8 cellular contexts compared by ENCODE assay signal in genomic region chr16:75555707-75556512, GRCh38. TPM values are rescaled to one million over a fixed set of nuclear protein-coding genes. Genes with fewer than 3 reads are reported as not detected.
DNase-seq lines count a peak whose midpoint lies in the region; TF ChIP-seq lines count a peak whose summit lies in the region.

TMEM231 (minus strand) TSS chr16:75556252; CDS start chr16:75556209, 43 bp downstream.

- H3K4me3 ChIP-seq in HAP-1 (peak within 1 kb of the TSS; percentile 54), MM.1S (ENCODE audit: low read length) (peak within 1 kb of the TSS; percentile 72)

- H3K4me2 ChIP-seq in MM.1S (ENCODE audit: low read depth, low read length): peak within 1 kb of the TSS; percentile 86

- no peak for TF ChIP-seq CTCF in MM.1S (IDR thresholded peaks at IDR 0.05; ENCODE audit: low read length)

- no peaks in the 10 kb centered on the region for H3K36me3 ChIP-seq in HAP-1 (replicated peaks)
- H3K36me3 ChIP-seq in MM.1S (replicated peaks; ENCODE audit: insufficient read depth, low read length): no peaks in the 10 kb centered on the region

- H2AFZ ChIP-seq in MM.1S (ENCODE audit: low read length): peak within 1 kb of the TSS; percentile 70

- H3K4me1 ChIP-seq in HAP-1 (peaks cover 27% of the 10 kb centered on the region), MM.1S (ENCODE audit: low read length) (no peaks in the 10 kb centered on the region)

- in situ Hi-C loops in HAP-1 (cut with MboI; ENCODE audit: low sequenced_read_pairs): no loop called here

- peak within 1 kb of the TSS; percentile 77 for H3K27ac ChIP-seq in MM.1S (ENCODE audit: low read length)
- peak within 1 kb of the TSS; percentile 87 for H3K27ac ChIP-seq in temporal lobe (ENCODE audit: low read depth, low read length)

- H3K27me3 ChIP-seq in HAP-1 (ENCODE audit: low read depth) (no peaks in the 10 kb centered on the region), MM.1S (replicated peaks; ENCODE audit: insufficient read depth, low read length) (no peaks in the 10 kb centered on the region)

- H3K79me2 ChIP-seq in MM.1S (ENCODE audit: low read length): no peaks in the 10 kb centered on the region

- H3K9me2 ChIP-seq in MM.1S (replicated peaks; ENCODE audit: insufficient read depth, low read length): no peaks in the 10 kb centered on the region

- DNase-seq in GM03348 (ENCODE audit: low spot score) (peak; percentile 98), HAP-1 (ENCODE audit: low spot score in 2 of 2) (peak; percentile 94 to 99), MM.1S (peak; percentile 91), SK-N-DZ (ENCODE audit: low spot score) (peak; percentile 93), glomerular endothelial cell (ENCODE audit: extremely low read depth, low read depth, low spot score) (no peak), occipital lobe (lab: John Stamatoyannopoulos, UW) (peak; percentile 97)
- peak; percentile 98 for DNase-seq in activated naive CD4-positive, alpha-beta T cell treated with anti-CD3 and anti-CD28 coated beads, Interleukin-2, amount 50 U/mL, for 16 hours

- no peaks in the 10 kb centered on the region for H4K20me1 ChIP-seq in MM.1S (ENCODE audit: insufficient read depth, low read length)

- peak within 1 kb of the TSS; percentile 70 for H3K9ac ChIP-seq in MM.1S (ENCODE audit: low read length)

- H3K9me3 ChIP-seq in HAP-1 (no peaks in the 10 kb centered on the region), MM.1S (replicated peaks; ENCODE audit: insufficient read depth, low read length) (no peaks in the 10 kb centered on the region)

- peaks cover 4% of the 10 kb centered on the region; the same call in 1 of the 2 replicates for H3F3A ChIP-seq in MM.1S (ENCODE audit: insufficient read depth, low read length)

RNA-seq across cellular contexts. Expression of gene TMEM231, which starts in this region (rescaled TPM):
- 15.6 and 18.3 TPM in 2 replicates for polyA plus RNA-seq in SK-N-DZ (2014; cell fraction: cytosol; rRNA removed)
- polyA plus RNA-seq in SK-N-DZ (2014; cell fraction: nucleus; rRNA removed): 12.6 and 22.3 TPM in 2 replicates
- total RNA-seq in glomerular endothelial cell (5.6 and 14.3 TPM in 2 replicates), occipital lobe (17.0 TPM), temporal lobe (13.0 TPM)
